In the genomic region with DNA sequence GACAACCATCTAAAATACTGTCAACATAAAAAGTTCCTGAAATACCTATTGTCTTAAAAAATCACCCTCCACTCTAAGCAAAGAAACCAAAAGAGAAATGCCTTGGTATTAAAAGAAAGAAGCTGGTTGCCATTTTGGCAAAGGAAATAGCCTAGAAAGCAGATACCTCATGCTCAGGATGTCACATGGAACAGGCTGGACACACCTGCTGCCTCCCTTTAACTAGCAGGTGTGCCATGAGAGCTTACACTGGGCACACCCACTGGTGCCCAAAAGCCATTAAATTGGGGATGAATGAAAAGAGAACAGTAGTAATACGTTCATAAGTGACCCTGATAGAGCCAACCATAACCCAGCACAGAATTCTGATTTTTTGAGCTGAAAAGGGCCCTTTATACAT, we compare ENCODE assay signal across 8 cellular contexts. TPM values are rescaled to one million over a fixed set of nuclear protein-coding genes. Genes with fewer than 3 reads are reported as not detected.
A peak's percentile ranks its signal among the peaks of the same experiment; 100 is the strongest.
DNase-seq lines count a peak whose midpoint lies in the region; ATAC-seq, FAIRE-seq and TF ChIP-seq lines count a peak whose summit lies in the region.

No MANE protein-coding gene starts in this region.

- peak overlapping the region; percentile 89 for H3K27ac Mint-ChIP-seq in stimulated activated effector memory CD8-positive, alpha-beta T cell treated with anti-CD3 and anti-CD28 coated beads, Interleukin-12 subunit alpha, Interleukin-12 subunit beta, amount 100 ng/mL, for 72 hours

- H3K9me3 Mint-ChIP-seq in stimulated activated effector memory CD8-positive, alpha-beta T cell treated with anti-CD3 and anti-CD28 coated beads, Interleukin-12 subunit alpha, Interleukin-12 subunit beta, amount 100 ng/mL, for 72 hours: no peaks in the 10 kb centered on the region

- no peak for FAIRE-seq in D721Med (lab: Jason Lieb, UNC)

- DNase-seq in NCI-H2107 treated with DMSO at 0.1 percent for 48 hours (lab: John Stamatoyannopoulos, UW; ENCODE audit: unreplicated experiment): peak; percentile 52
- no peak for DNase-seq in NCI-H2107 (lab: John Stamatoyannopoulos, UW)
- DNase-seq in NCI-H774 (lab: John Stamatoyannopoulos, UW): peak; percentile 80
- DNase-seq in stimulated activated effector memory CD8-positive, alpha-beta T cell treated with anti-CD3 and anti-CD28 coated beads, Interleukin-12 subunit alpha, Interleukin-12 subunit beta, amount 100 ng/mL, for 72 hours (ENCODE audit: low spot score in 2 of 2): no peak
- no peak for DNase-seq in D721Med (ENCODE audit: insufficient read length, low spot score)
- DNase-seq in SW 1271 (lab: John Stamatoyannopoulos, UW): no peak
- no peak for DNase-seq in activated effector memory CD4-positive, alpha-beta T cell treated with anti-CD3 and anti-CD28 coated beads, Interleukin-2, amount 50 U/mL, for 16 hours

- no peak for TF ChIP-seq CTCF in D721Med (IDR thresholded peaks at IDR 0.05; ENCODE audit: insufficient read depth, missing control alignments)

- H3K36me3 Mint-ChIP-seq in stimulated activated effector memory CD8-positive, alpha-beta T cell treated with anti-CD3 and anti-CD28 coated beads, Interleukin-12 subunit alpha, Interleukin-12 subunit beta, amount 100 ng/mL, for 72 hours: no peaks in the 10 kb centered on the region

- H3K4me3 Mint-ChIP-seq in stimulated activated effector memory CD8-positive, alpha-beta T cell treated with anti-CD3 and anti-CD28 coated beads, Interleukin-12 subunit alpha, Interleukin-12 subunit beta, amount 100 ng/mL, for 72 hours: peak overlapping the region; percentile 94

- peaks cover 44% of the 10 kb centered on the region for H3K4me1 Mint-ChIP-seq in stimulated activated effector memory CD8-positive, alpha-beta T cell treated with anti-CD3 and anti-CD28 coated beads, Interleukin-12 subunit alpha, Interleukin-12 subunit beta, amount 100 ng/mL, for 72 hours

- peak; percentile 48 for ATAC-seq in esophagus mucosa
- no peak for ATAC-seq in stimulated activated effector memory CD8-positive, alpha-beta T cell treated with anti-CD3 and anti-CD28 coated beads, Interleukin-12 subunit alpha, Interleukin-12 subunit beta, amount 100 ng/mL, for 72 hours

RNA-seq across cellular contexts. Expression of a gene that starts 1.5 kb away (rescaled TPM):
- 9.4 TPM for total RNA-seq in esophagus mucosa

Comparison
In these comparisons a context has a peak if more than half of its experiments do, and no peak if none do; other contexts are left out.
1. DNase-seq: peak in NCI-H2107 treated with DMSO at 0.1 percent for 48 hours (single experiment) and NCI-H774 (single experiment); none in NCI-H2107 (single experiment), stimulated activated effector memory CD8-positive, alpha-beta T cell treated with anti-CD3 and anti-CD28 coated beads, Interleukin-12 subunit alpha, Interleukin-12 subunit beta, amount 100 ng/mL, for 72 hours (0 of 2), D721Med (single experiment), SW 1271 (0 of 2) and activated effector memory CD4-positive, alpha-beta T cell treated with anti-CD3 and anti-CD28 coated beads, Interleukin-2, amount 50 U/mL, for 16 hours (single experiment).